In the genomic region with DNA sequence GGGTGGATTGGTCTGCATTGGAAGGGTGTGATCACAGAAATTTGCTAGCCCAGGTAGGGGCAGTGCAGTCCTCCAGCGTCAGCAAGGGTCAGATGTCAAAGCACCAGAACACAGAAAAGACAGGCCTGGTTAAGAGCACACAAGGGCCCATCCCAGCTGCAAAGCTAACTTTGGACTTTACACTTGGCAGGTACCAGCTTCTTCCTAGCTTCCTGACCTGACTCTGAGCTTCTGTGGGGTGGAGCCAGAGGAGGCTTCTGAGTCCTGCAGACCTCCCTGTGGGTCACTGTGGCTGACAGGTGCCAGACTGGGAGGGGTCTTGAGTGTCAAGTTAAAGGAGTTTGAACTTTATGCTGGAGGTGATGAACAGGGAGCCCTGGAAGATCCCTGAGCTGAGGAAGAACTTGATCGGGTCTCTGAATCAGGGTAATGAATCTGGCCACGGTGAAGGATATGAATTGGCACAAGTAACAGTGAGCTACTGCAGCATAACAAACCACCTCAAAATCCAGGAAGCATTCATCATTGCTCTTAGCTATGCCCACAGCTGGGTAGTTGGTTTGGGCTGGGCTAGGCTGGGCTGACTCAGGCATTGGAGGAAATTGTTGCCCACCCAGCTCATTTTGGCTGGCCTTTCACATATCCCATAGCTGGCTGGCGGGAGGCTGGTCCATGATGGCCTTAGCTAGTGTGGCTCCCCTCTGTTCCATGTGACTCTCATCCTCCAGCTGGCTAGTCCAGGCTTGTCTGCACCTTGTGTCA, we compare ENCODE assay signal across 19 cellular contexts.
DNase-seq lines count a peak whose midpoint lies in the region; ATAC-seq, FAIRE-seq and TF ChIP-seq lines count a peak whose summit lies in the region.
"Had no signal": no experiment of that assay in that cellular context is flagged by ENCODE, and none has a peak within 500 bp of the region (broad histone marks: within the 10 kb centered on the region; RNA-seq: fewer than 3 reads in every experiment).

No MANE protein-coding gene starts in this region.

- no peaks in the 10 kb centered on the region for H3K4me1 Mint-ChIP-seq in activated T-cell treated with anti-CD3 and anti-CD28 coated beads, Interleukin-2, amount 50 U/mL, for 24 hours (ENCODE audit: low read depth)
- H3K4me1 Mint-ChIP-seq: CD8-positive, alpha-beta memory T cell had no signal

- H3K27me3 Mint-ChIP-seq in activated T-cell treated with anti-CD3 and anti-CD28 coated beads, Interleukin-2, amount 50 U/mL, for 24 hours, result peaks cover 6% of the 10 kb centered on the region

- no peak overlapping the region for H3K27ac ChIP-seq in right lobe of liver
- H3K27ac ChIP-seq in sigmoid colon, result no peak overlapping the region
- H3K27ac ChIP-seq: BLaER1 treated with 17β-estradiol and CSF1 and Interleukin-3, amounts not matched to agents 10 nM and 100 nM had no signal

- H3K27ac Mint-ChIP-seq in activated T-cell treated with anti-CD3 and anti-CD28 coated beads, Interleukin-2, amount 50 U/mL, for 24 hours, result no peak overlapping the region

- intact Hi-C loops in right lobe of liver (cut with DNase I), result no loop called here
- intact Hi-C loops in sigmoid colon (cut with DNase I), result no loop called here

- TF ChIP-seq CTCF in bronchial epithelial cell (IDR thresholded peaks at IDR 0.05; ENCODE audit: insufficient read depth, low read length, severe bottlenecking) (no peak), right lobe of liver (IDR thresholded peaks at IDR 0.05) (no peak), sigmoid colon (IDR thresholded peaks at IDR 0.05) (no peak)

- H3K4me1 ChIP-seq in right lobe of liver (peaks cover 0 to 12% (median 0%) of the 10 kb centered on the region in 4 donors), sigmoid colon (no peaks in the 10 kb centered on the region)
- H3K4me1 ChIP-seq: BLaER1 treated with 17β-estradiol and CSF1 and Interleukin-3, amounts not matched to agents 10 nM and 100 nM had no signal

- whole genome bisulfite sequencing in right lobe of liver (ENCODE audit: insufficient coverage, low coverage, low lambda C conversion rate, missing lambda C conversion rate), result 67% methylated on average over 1 of the region's 4 CpGs
- WGBS in sigmoid colon, 2 donors, result 78 to 82% methylated on average over 4 of the region's 4 CpGs

- no peaks in the 10 kb centered on the region for H3K36me3 Mint-ChIP-seq in activated T-cell treated with anti-CD3 and anti-CD28 coated beads, Interleukin-2, amount 50 U/mL, for 24 hours (ENCODE audit: low read depth)
- H3K36me3 Mint-ChIP-seq: CD8-positive, alpha-beta memory T cell had no signal

- no peaks in the 10 kb centered on the region for H3K36me3 ChIP-seq in bronchial epithelial cell (ENCODE audit: control insufficient read depth, insufficient read depth, low read length)
- H3K36me3 ChIP-seq in right lobe of liver, result no peaks in the 10 kb centered on the region
- no peaks in the 10 kb centered on the region for H3K36me3 ChIP-seq in sigmoid colon
- H3K36me3 ChIP-seq: BLaER1 treated with 17β-estradiol and CSF1 and Interleukin-3, amounts not matched to agents 10 nM and 100 nM had no signal

- H3K4me3 Mint-ChIP-seq in activated T-cell treated with anti-CD3 and anti-CD28 coated beads, Interleukin-2, amount 50 U/mL, for 24 hours, result no peak overlapping the region
- H3K4me3 Mint-ChIP-seq: CD8-positive, alpha-beta memory T cell had no signal

- H3K9me3 Mint-ChIP-seq in activated T-cell treated with anti-CD3 and anti-CD28 coated beads, Interleukin-2, amount 50 U/mL, for 24 hours, result peaks cover 11% of the 10 kb centered on the region

- no peak for TF ChIP-seq EP300 in sigmoid colon (IDR thresholded peaks at IDR 0.05)

- no peak for ATAC-seq in right lobe of liver

- H3K9me3 ChIP-seq in right lobe of liver (no peaks in the 10 kb centered on the region), sigmoid colon (peaks cover 0 to 15% (median 0%) of the 10 kb centered on the region in 4 donors)

- H3K4me3 ChIP-seq in bronchial epithelial cell (ENCODE audit: low read depth, low read length), result no peak overlapping the region
- no peak overlapping the region for H3K4me3 ChIP-seq in right lobe of liver
- no peak overlapping the region for H3K4me3 ChIP-seq in sigmoid colon
- H3K4me3 ChIP-seq: BLaER1 treated with 17β-estradiol and CSF1 and Interleukin-3, amounts not matched to agents 10 nM and 100 nM had no signal

- H3K27me3 ChIP-seq in bronchial epithelial cell (ENCODE audit: control insufficient read depth, insufficient read depth, low read length) (no peaks in the 10 kb centered on the region), right lobe of liver (no peaks in the 10 kb centered on the region), sigmoid colon (no peaks in the 10 kb centered on the region)
- H3K27me3 ChIP-seq: BLaER1 treated with 17β-estradiol and CSF1 and Interleukin-3, amounts not matched to agents 10 nM and 100 nM had no signal

- peak; percentile 4 to 7 for DNase-seq in activated T-cell treated with anti-CD3 and anti-CD28 coated beads, Interleukin-2, amount 50 U/mL, for 48 hours
- DNase-seq in activated T-cell treated with anti-CD3 and anti-CD28 coated beads, Interleukin-2, amount 50 U/mL, for 24 hours, result no peak
- DNase-seq in bronchial epithelial cell (ENCODE audit: low read depth) (no peak), right lobe of liver (peak in 2 of 3 donors; percentile 28 to 34), sigmoid colon (peak; percentile 48), anterior cingulate cortex (lab: John Stamatoyannopoulos, UW) (no peak), GF-D8 (lab: John Stamatoyannopoulos, UW) (no peak), UCSD-AML1 (lab: John Stamatoyannopoulos, UW; ENCODE audit: unreplicated experiment) (no peak)
- DNase-seq: CD8-positive, alpha-beta memory T cell; DMS79; GOT3; KG1; NCI-H1417 treated with DMSO at 0.1 percent for 48 hours; NCI-H1930; NCI-H446; NCI-H69 had no signal

- TF ChIP-seq POLR2A in right lobe of liver (IDR thresholded peaks at IDR 0.05) (no peak), sigmoid colon (IDR thresholded peaks at IDR 0.05) (no peak)

- FAIRE-seq in bronchial epithelial cell (lab: Jason Lieb, UNC), result peak; percentile 70
- FAIRE-seq: A204.1, D721Med had no signal

Comparison
In these comparisons a context has a peak if more than half of its experiments do, and no peak if none do; other contexts are left out.
1. DNase-seq: peak in activated T-cell treated with anti-CD3 and anti-CD28 coated beads, Interleukin-2, amount 50 U/mL, for 48 hours (2 of 2), right lobe of liver (2 of 3) and sigmoid colon (single experiment); none in activated T-cell treated with anti-CD3 and anti-CD28 coated beads, Interleukin-2, amount 50 U/mL, for 24 hours (single experiment), bronchial epithelial cell (single experiment), anterior cingulate cortex (0 of 58), GF-D8 (single experiment) and UCSD-AML1 (single experiment).